In genomic region chr7:29921404-29922010, GRCh38 we compare ENCODE assay signal across 8 cellular contexts.
A peak's percentile ranks its signal among the peaks of the same experiment; 100 is the strongest.
DNase-seq lines count a peak whose midpoint lies in the region; TF ChIP-seq lines count a peak whose summit lies in the region.

No MANE protein-coding gene starts in this region.

- H3K27ac Mint-ChIP-seq in activated naive CD8-positive, alpha-beta T cell treated with anti-CD3 and anti-CD28 coated beads for 36 hours = no peak overlapping the region

- H3K4me3 Mint-ChIP-seq in activated naive CD8-positive, alpha-beta T cell treated with anti-CD3 and anti-CD28 coated beads for 36 hours = no peak overlapping the region

- H3K27ac ChIP-seq in Peyer's patch = no peak overlapping the region
- no peak overlapping the region for H3K27ac ChIP-seq in left ventricle myocardium inferior (replicated peaks)
- no peak overlapping the region for H3K27ac ChIP-seq in sigmoid colon

- intact Hi-C loops in left ventricle myocardium inferior (cut with micrococcal nuclease) (loop anchor here (10.0 kb wide), 1 partner anchor 177 kb away; no protein-coding TSS in a partner anchor), sigmoid colon (cut with DNase I) (loop anchor here (2.0 to 5.0 kb wide), 3 partner anchors 44 to 284 kb away; no protein-coding TSS in a partner anchor)

- no peak for TF ChIP-seq EP300 in sigmoid colon (IDR thresholded peaks at IDR 0.05)

- H3K4me3 ChIP-seq in HAP-1 (no peak overlapping the region), Peyer's patch (no peak overlapping the region), left ventricle myocardium inferior (no peak overlapping the region), sigmoid colon (no peak overlapping the region)

- DNase-seq in SIG-M5 treated with dmso at 0.1 percent for 504 hours (lab: John Stamatoyannopoulos, UW; ENCODE audit: unreplicated experiment) = peak; percentile 72
- DNase-seq in SIG-M5 (lab: John Stamatoyannopoulos, UW) = no peak
- peak; percentile 67 to 79 for DNase-seq in HAP-1 (ENCODE audit: low spot score in 2 of 2)
- DNase-seq in Peyer's patch = peak in 2 of 3 donors; percentile 23 to 67
- DNase-seq in activated naive CD8-positive, alpha-beta T cell treated with anti-CD3 and anti-CD28 coated beads for 36 hours = peak; percentile 54
- DNase-seq in left ventricle myocardium inferior = no peak
- no peak for DNase-seq in sigmoid colon

- H3K4me1 Mint-ChIP-seq in activated naive CD8-positive, alpha-beta T cell treated with anti-CD3 and anti-CD28 coated beads for 36 hours = peaks cover 5% of the 10 kb centered on the region

- TF ChIP-seq POLR2A in Peyer's patch (IDR thresholded peaks at IDR 0.05) (no peak), sigmoid colon (IDR thresholded peaks at IDR 0.05) (no peak)

- no peaks in the 10 kb centered on the region for H3K4me1 ChIP-seq in HAP-1
- H3K4me1 ChIP-seq in Peyer's patch = no peaks in the 10 kb centered on the region
- H3K4me1 ChIP-seq in left ventricle myocardium inferior = no peaks in the 10 kb centered on the region
- peaks cover 0 to under 1% (median 0%) of the 10 kb centered on the region in 4 donors for H3K4me1 ChIP-seq in sigmoid colon

- H3K9me3 ChIP-seq in HAP-1 (no peaks in the 10 kb centered on the region), Peyer's patch (no peaks in the 10 kb centered on the region), left ventricle myocardium inferior (replicated peaks) (no peaks in the 10 kb centered on the region), sigmoid colon (no peaks in the 10 kb centered on the region)

- H3K27me3 ChIP-seq in HAP-1 (ENCODE audit: low read depth) (no peaks in the 10 kb centered on the region), Peyer's patch (no peaks in the 10 kb centered on the region), left ventricle myocardium inferior (ENCODE audit: low read depth) (no peaks in the 10 kb centered on the region), sigmoid colon (no peaks in the 10 kb centered on the region)

- in situ Hi-C loops in HAP-1 (cut with MboI; ENCODE audit: low sequenced_read_pairs) = no loop called here

- no peaks in the 10 kb centered on the region for H3K9me3 Mint-ChIP-seq in activated naive CD8-positive, alpha-beta T cell treated with anti-CD3 and anti-CD28 coated beads for 36 hours

- TF ChIP-seq CTCF in LNCAP (IDR thresholded peaks at IDR 0.05) = peak; percentile 93
- TF ChIP-seq CTCF in Peyer's patch (IDR thresholded peaks at IDR 0.05) = peak; percentile 39 to 86 (median 83)
- TF ChIP-seq CTCF in left ventricle myocardium inferior (IDR thresholded peaks at IDR 0.05; ENCODE audit: borderline replicate concordance) = peak; percentile 91
- peak; percentile 61 to 92 (median 82) for TF ChIP-seq CTCF in sigmoid colon (IDR thresholded peaks at IDR 0.05)

- 36 to 57% methylated on average over 4 of the region's 4 CpGs for WGBS in sigmoid colon, 2 donors

- H3K27me3 Mint-ChIP-seq in activated naive CD8-positive, alpha-beta T cell treated with anti-CD3 and anti-CD28 coated beads for 36 hours = no peaks in the 10 kb centered on the region

- H3K36me3 ChIP-seq in HAP-1 (replicated peaks) (peaks cover 57% of the 10 kb centered on the region), Peyer's patch (no peaks in the 10 kb centered on the region), left ventricle myocardium inferior (peaks cover 8% of the 10 kb centered on the region), sigmoid colon (peaks cover 0 to 33% (median 19%) of the 10 kb centered on the region in 4 donors)

- H3K36me3 Mint-ChIP-seq in activated naive CD8-positive, alpha-beta T cell treated with anti-CD3 and anti-CD28 coated beads for 36 hours = peaks cover 3% of the 10 kb centered on the region

Comparison
In these comparisons a context has a peak if more than half of its experiments do, and no peak if none do; other contexts are left out.
1. DNase-seq: peak in SIG-M5 treated with dmso at 0.1 percent for 504 hours (single experiment), HAP-1 (2 of 2), Peyer's patch (2 of 3) and activated naive CD8-positive, alpha-beta T cell treated with anti-CD3 and anti-CD28 coated beads for 36 hours (single experiment); none in SIG-M5 (single experiment), left ventricle myocardium inferior (single experiment) and sigmoid colon (single experiment).
2. Peak in every context shown above with its lines, with median percentiles within 50 percentile points of each other: CTCF ChIP-seq.